29 cellular contexts compared by ENCODE assay signal in genomic region chr1:22883406-22883805, GRCh38.
"Had no signal": no experiment of that assay in that cellular context is flagged by ENCODE, and none has a peak within 500 bp of the region (broad histone marks: within the 10 kb centered on the region; RNA-seq: fewer than 3 reads in every experiment).

No MANE protein-coding gene starts in this region.

- ATAC-seq: left ventricle myocardium superior; lower lobe of right lung; mucosa of descending colon; natural killer cell treated with Interleukin-12 subunit alpha and Interleukin-12 subunit beta and Interleukin-15 and Interleukin-18, amount 100 ng/mL, for 72 hours; psoas muscle; right cardiac atrium; stimulated activated naive B cell treated with anti-CD40 and anti-IgM and Interleukin-4, amounts not matched to agents 10 μg/mL and 1 μg/mL and 100 μg/mL, for 72 hours; stimulated activated naive CD8-positive, alpha-beta T cell treated with anti-CD3 and anti-CD28 coated beads, Interleukin-15, amount 100 ng/mL, for 72 hours; upper lobe of right lung had no signal

- H3K4me3 Mint-ChIP-seq: dendritic cell treated with granulocyte-macrophage colony-stimulating factor and Interleukin-4, amounts not matched to agents 40 ng/mL and 50 ng/mL, for 4 days; memory B cell; mesothelial cell of epicardium; naive B cell; natural killer cell treated with Interleukin-12 subunit alpha and Interleukin-12 subunit beta and Interleukin-15 and Interleukin-18, amount 100 ng/mL, for 72 hours; neural crest cell; stimulated activated naive B cell treated with anti-CD40 and anti-IgM and Interleukin-4, amounts not matched to agents 10 μg/mL and 1 μg/mL and 100 μg/mL, for 72 hours; stimulated activated naive CD8-positive, alpha-beta T cell treated with anti-CD3 and anti-CD28 coated beads, Interleukin-15, amount 100 ng/mL, for 72 hours had no signal

- H3K9me3 Mint-ChIP-seq: dendritic cell treated with granulocyte-macrophage colony-stimulating factor and Interleukin-4, amounts not matched to agents 40 ng/mL and 50 ng/mL, for 4 days; memory B cell; mesothelial cell of epicardium; naive B cell; natural killer cell treated with Interleukin-12 subunit alpha and Interleukin-12 subunit beta and Interleukin-15 and Interleukin-18, amount 100 ng/mL, for 72 hours; neural crest cell; stimulated activated naive B cell treated with anti-CD40 and anti-IgM and Interleukin-4, amounts not matched to agents 10 μg/mL and 1 μg/mL and 100 μg/mL, for 72 hours; stimulated activated naive CD8-positive, alpha-beta T cell treated with anti-CD3 and anti-CD28 coated beads, Interleukin-15, amount 100 ng/mL, for 72 hours had no signal

- DNase-seq: colonic mucosa; effector CD8-positive, alpha-beta T cell; erythroblast; esophagus squamous epithelium; foreskin melanocyte; glutamatergic neuron; heart right ventricle; hippocampal formation; lower lobe of right lung; mucosa of descending colon; naive B cell; ovary; psoas muscle; right cardiac atrium; stimulated activated CD4-positive, alpha-beta T cell treated with anti-CD3 and anti-CD28 coated beads, Interleukin-15, amount 100 ng/mL, for 24 hours; stimulated activated CD4-positive, alpha-beta T cell treated with anti-CD3 and anti-CD28 coated beads, Interleukin-2, amount 100 ng/mL, for 48 hours; stimulated activated naive B cell treated with anti-CD40 and anti-IgM and Interleukin-4, amounts not matched to agents 10 μg/mL and 1 μg/mL and 100 μg/mL, for 72 hours; stimulated activated naive CD8-positive, alpha-beta T cell treated with anti-CD3 and anti-CD28 coated beads, Interleukin-15, amount 100 ng/mL, for 72 hours; transverse colon; upper lobe of right lung; uterus had no signal

- H3K36me3 Mint-ChIP-seq: memory B cell; naive B cell; natural killer cell treated with Interleukin-12 subunit alpha and Interleukin-12 subunit beta and Interleukin-15 and Interleukin-18, amount 100 ng/mL, for 72 hours had no signal

- H3K4me1 ChIP-seq: colonic mucosa, lower lobe of right lung, psoas muscle, transverse colon, upper lobe of right lung, uterus had no signal

- H3K27me3 Mint-ChIP-seq: natural killer cell treated with Interleukin-12 subunit alpha and Interleukin-12 subunit beta and Interleukin-15 and Interleukin-18, amount 100 ng/mL, for 72 hours had no signal

- H3K27ac ChIP-seq: colonic mucosa, esophagus squamous epithelium, heart right ventricle, lower lobe of right lung, ovary, psoas muscle, skin epidermis, suprapubic skin, transverse colon, upper lobe of right lung, uterus had no signal

- H3K27me3 ChIP-seq: colonic mucosa, ovary, transverse colon, upper lobe of right lung, uterus had no signal

- H3K27ac Mint-ChIP-seq: dendritic cell treated with granulocyte-macrophage colony-stimulating factor and Interleukin-4, amounts not matched to agents 40 ng/mL and 50 ng/mL, for 4 days; memory B cell; mesothelial cell of epicardium; naive B cell; natural killer cell treated with Interleukin-12 subunit alpha and Interleukin-12 subunit beta and Interleukin-15 and Interleukin-18, amount 100 ng/mL, for 72 hours; stimulated activated naive B cell treated with anti-CD40 and anti-IgM and Interleukin-4, amounts not matched to agents 10 μg/mL and 1 μg/mL and 100 μg/mL, for 72 hours; stimulated activated naive CD8-positive, alpha-beta T cell treated with anti-CD3 and anti-CD28 coated beads, Interleukin-15, amount 100 ng/mL, for 72 hours had no signal

- H3K4me3 ChIP-seq: colonic mucosa, esophagus squamous epithelium, heart right ventricle, lower lobe of right lung, mucosa of descending colon, ovary, psoas muscle, skin epidermis, suprapubic skin, transverse colon, upper lobe of right lung, uterus had no signal

- H3K9me3 ChIP-seq: colonic mucosa, esophagus squamous epithelium, heart right ventricle, lower lobe of right lung, mucosa of descending colon, ovary, psoas muscle, suprapubic skin, transverse colon, upper lobe of right lung, uterus had no signal

- H3K36me3 ChIP-seq: colonic mucosa, esophagus squamous epithelium, heart right ventricle, lower lobe of right lung, ovary, suprapubic skin, transverse colon, upper lobe of right lung, uterus had no signal
